In the genomic region with DNA sequence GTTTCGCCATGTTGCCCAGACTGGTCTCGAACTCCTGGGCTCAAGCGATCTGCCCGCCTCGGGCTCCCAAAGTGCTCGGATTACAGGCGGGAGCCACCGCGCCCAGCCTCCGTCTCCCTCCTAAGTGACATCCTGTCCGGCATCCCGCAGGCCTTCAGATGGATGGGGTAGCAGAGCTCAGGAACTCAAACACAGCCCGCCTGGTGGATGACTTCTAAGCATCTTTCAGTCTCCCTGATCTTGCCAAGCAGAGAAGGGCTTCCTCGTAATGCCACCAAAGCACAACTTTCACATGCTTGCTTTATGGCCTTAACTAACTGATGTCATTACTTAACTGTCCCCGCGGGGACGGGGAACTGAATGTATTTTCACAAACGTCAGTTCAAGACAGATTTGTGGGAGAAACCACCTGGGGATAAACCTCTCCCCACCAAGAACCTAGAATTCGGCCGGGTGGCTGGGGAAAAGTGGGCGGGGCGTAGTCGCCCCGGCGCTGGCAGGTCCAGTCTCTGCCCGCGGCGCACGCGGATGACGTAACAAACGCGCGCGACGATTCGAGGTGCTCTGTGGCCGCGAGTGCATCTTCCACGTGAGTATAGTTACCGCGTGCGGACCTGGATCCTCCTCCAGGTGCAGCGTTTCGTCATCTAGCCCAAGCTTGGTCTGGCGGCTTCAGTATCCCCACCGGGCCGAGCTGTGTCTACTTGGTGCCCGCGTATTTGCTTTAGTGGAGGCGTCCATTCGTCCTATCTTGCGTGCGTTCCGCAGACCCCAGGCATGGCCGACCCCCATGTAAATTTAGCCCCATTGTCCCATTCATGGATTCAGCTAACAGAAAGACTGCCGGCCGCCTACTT, we compare ENCODE assay signal across 8 cellular contexts. TPM values are rescaled to one million over a fixed set of nuclear protein-coding genes. Genes with fewer than 3 reads are reported as not detected.
DNase-seq lines count a peak whose midpoint lies in the region; ATAC-seq, FAIRE-seq and TF ChIP-seq lines count a peak whose summit lies in the region.

A gene with protein sequence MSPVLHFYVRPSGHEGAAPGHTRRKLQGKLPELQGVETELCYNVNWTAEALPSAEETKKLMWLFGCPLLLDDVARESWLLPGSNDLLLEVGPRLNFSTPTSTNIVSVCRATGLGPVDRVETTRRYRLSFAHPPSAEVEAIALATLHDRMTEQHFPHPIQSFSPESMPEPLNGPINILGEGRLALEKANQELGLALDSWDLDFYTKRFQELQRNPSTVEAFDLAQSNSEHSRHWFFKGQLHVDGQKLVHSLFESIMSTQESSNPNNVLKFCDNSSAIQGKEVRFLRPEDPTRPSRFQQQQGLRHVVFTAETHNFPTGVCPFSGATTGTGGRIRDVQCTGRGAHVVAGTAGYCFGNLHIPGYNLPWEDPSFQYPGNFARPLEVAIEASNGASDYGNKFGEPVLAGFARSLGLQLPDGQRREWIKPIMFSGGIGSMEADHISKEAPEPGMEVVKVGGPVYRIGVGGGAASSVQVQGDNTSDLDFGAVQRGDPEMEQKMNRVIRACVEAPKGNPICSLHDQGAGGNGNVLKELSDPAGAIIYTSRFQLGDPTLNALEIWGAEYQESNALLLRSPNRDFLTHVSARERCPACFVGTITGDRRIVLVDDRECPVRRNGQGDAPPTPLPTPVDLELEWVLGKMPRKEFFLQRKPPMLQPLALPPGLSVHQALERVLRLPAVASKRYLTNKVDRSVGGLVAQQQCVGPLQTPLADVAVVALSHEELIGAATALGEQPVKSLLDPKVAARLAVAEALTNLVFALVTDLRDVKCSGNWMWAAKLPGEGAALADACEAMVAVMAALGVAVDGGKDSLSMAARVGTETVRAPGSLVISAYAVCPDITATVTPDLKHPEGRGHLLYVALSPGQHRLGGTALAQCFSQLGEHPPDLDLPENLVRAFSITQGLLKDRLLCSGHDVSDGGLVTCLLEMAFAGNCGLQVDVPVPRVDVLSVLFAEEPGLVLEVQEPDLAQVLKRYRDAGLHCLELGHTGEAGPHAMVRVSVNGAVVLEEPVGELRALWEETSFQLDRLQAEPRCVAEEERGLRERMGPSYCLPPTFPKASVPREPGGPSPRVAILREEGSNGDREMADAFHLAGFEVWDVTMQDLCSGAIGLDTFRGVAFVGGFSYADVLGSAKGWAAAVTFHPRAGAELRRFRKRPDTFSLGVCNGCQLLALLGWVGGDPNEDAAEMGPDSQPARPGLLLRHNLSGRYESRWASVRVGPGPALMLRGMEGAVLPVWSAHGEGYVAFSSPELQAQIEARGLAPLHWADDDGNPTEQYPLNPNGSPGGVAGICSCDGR (N-terminal part only) (plus strand): TSS at position 539 of the 857 bp plus-strand sequence. CDS start 4,649 bp downstream, outside the sequence.

- no peaks in the 10 kb centered on the region for H3K9me1 ChIP-seq in keratinocyte (ENCODE audit: control insufficient read depth, extremely low read depth, insufficient read depth, low read length)

- H3K27ac ChIP-seq in ACC112 (ENCODE audit: low read depth, low read length), result peak within 1 kb of the TSS; percentile 85
- H3K27ac ChIP-seq in keratinocyte (ENCODE audit: control insufficient read depth, insufficient read depth, low read length), result peak within 1 kb of the TSS; percentile 96

- peak; percentile 84 for FAIRE-seq in keratinocyte (lab: Jason Lieb, UNC)

- peak within 1 kb of the TSS; percentile 97 for H3K9ac ChIP-seq in keratinocyte (ENCODE audit: control insufficient read depth, extremely low read depth, insufficient read depth, low read length)

- peaks cover 8% of the 10 kb centered on the region; the same call in 1 of the 2 replicates for H3K36me3 ChIP-seq in ACC112 (ENCODE audit: insufficient read depth, low read length)
- H3K36me3 ChIP-seq in keratinocyte (ENCODE audit: control insufficient read depth in 2 of 2, extremely low read depth in 1 of 2, insufficient read depth in 2 of 2, low read length in 2 of 2), result peaks cover 3 to 9% of the 10 kb centered on the region in 2 experiments

- no peak for TF ChIP-seq CTCF in keratinocyte (optimal IDR thresholded peaks at IDR 0.05 in 1 of 3, IDR thresholded peaks at IDR 0.05 in 1 of 3, conservative IDR thresholded peaks at IDR 0.05 in 1 of 3; ENCODE audit: extremely low read depth in 1 of 3, insufficient read depth in 2 of 3, low read length in 3 of 3)

- no peaks in the 10 kb centered on the region for H3K9me3 ChIP-seq in keratinocyte (ENCODE audit: control insufficient read depth, low read depth, low read length)

- peaks cover 7% of the 10 kb centered on the region for H3K4me1 ChIP-seq in ACC112 (ENCODE audit: control insufficient read depth, insufficient read depth, low read length, unreplicated experiment)
- H3K4me1 ChIP-seq in keratinocyte (ENCODE audit: control insufficient read depth, extremely low read depth, insufficient read depth, low read length), result peaks cover 9% of the 10 kb centered on the region

- H3K27me3 ChIP-seq in ACC112 (ENCODE audit: insufficient read depth, low read length), result no peaks in the 10 kb centered on the region
- no peaks in the 10 kb centered on the region for H3K27me3 ChIP-seq in keratinocyte (ENCODE audit: control insufficient read depth, extremely low read depth, insufficient read depth, low read length)

- peaks cover 46% of the 10 kb centered on the region for H3K79me2 ChIP-seq in ACC112 (ENCODE audit: control insufficient read depth, insufficient read depth, low read length, unreplicated experiment)
- H3K79me2 ChIP-seq in keratinocyte (ENCODE audit: control insufficient read depth, insufficient read depth, low read length), result peaks cover 59% of the 10 kb centered on the region

- H4K20me1 ChIP-seq in keratinocyte (ENCODE audit: control insufficient read depth, extremely low read depth, insufficient read depth, low read length), result no peaks in the 10 kb centered on the region

- DNase-seq in NCI-H345 treated with DMSO at 0.1 percent for 48 hours (lab: John Stamatoyannopoulos, UW; ENCODE audit: unreplicated experiment) (peak; percentile 65), cerebellar cortex (ENCODE audit: low spot score) (peak; percentile 92), keratinocyte (ENCODE audit: low read depth, low spot score) (peak; percentile 82)
- DNase-seq in activated CD4-positive, CD25-positive, alpha-beta regulatory T cell treated with anti-CD3 and anti-CD28 coated beads, Interleukin-2, amount 50 U/mL, for 72 hours, result peak; percentile 98
- peak; percentile 98 for DNase-seq in stimulated activated CD4-positive, alpha-beta T cell treated with anti-CD3 and anti-CD28 coated beads, Interleukin-12 subunit alpha, Interleukin-12 subunit beta, amount 100 ng/mL, for 4 hours

- peak; percentile 57 for ATAC-seq in GM18867 (IDR thresholded peaks at IDR 0.05; ENCODE audit: unreplicated experiment)
- peak; percentile 45 for ATAC-seq in HG03342 (IDR thresholded peaks at IDR 0.05; ENCODE audit: unreplicated experiment)

- peak within 1 kb of the TSS; percentile 94 for H3K4me2 ChIP-seq in keratinocyte (ENCODE audit: control insufficient read depth, extremely low read depth, insufficient read depth, low read depth, low read length)

- dilution Hi-C loops in keratinocyte (cut with MboI; ENCODE audit: extremely low pct_ligation_motif_present, low sequenced_read_pairs), result no loop called here

- peak within 1 kb of the TSS; percentile 93 for H2AFZ ChIP-seq in ACC112 (ENCODE audit: low read length, unreplicated experiment)
- peak within 1 kb of the TSS; percentile 99 for H2AFZ ChIP-seq in keratinocyte (ENCODE audit: control insufficient read depth, low read length)

- H3K4me3 ChIP-seq in ACC112 (ENCODE audit: low read depth, low read length) (peak within 1 kb of the TSS; percentile 97), keratinocyte (ENCODE audit: control insufficient read depth in 2 of 3, extremely low read depth in 1 of 3, insufficient read depth in 2 of 3, low read depth in 1 of 3, low read length in 3 of 3) (peak within 1 kb of the TSS; percentile 61 to 98 (median 87))

RNA-seq across cellular contexts. Expression of the gene that starts here (rescaled TPM):
- polyA plus RNA-seq in keratinocyte, result 10.3 to 14.1 TPM (median 13.5 TPM) in 3 replicates
- polyA plus RNA-seq in keratinocyte (2011; ENCODE audit: low read depth), result 3.5 TPM
- 4.5 and 5.2 TPM in 2 replicates for polyA plus RNA-seq in keratinocyte (2011; cell fraction: cytosol; rRNA removed)
- 30.3 and 35.8 TPM in 2 replicates for polyA plus RNA-seq in keratinocyte (2011; cell fraction: nucleus; rRNA removed)
- polyA plus RNA-seq in keratinocyte (2012; ENCODE audit: low replicate concordance), result 3.9 and 13.7 TPM in 2 replicates
- 29.1 to 89.9 TPM (median 36.8 TPM) in 3 replicates for polyA minus RNA-seq in keratinocyte
- 20.1 TPM for polyA minus RNA-seq in keratinocyte (2011; cell fraction: cytosol; rRNA and poly(A)+ RNA removed)
- polyA minus RNA-seq in keratinocyte (2011; cell fraction: nucleus; rRNA and poly(A)+ RNA removed), result 19.1 and 20.4 TPM in 2 replicates

Comparison
In these comparisons a context has a peak if more than half of its experiments do, and no peak if none do; other contexts are left out.
1. Peak in every context shown above with its lines: DNase-seq, ATAC-seq, H3K4me3 ChIP-seq and H3K27ac ChIP-seq.